In genomic region chr18:74453011-74453571, GRCh38 we compare ENCODE assay signal across 18 cellular contexts. TPM values are rescaled to one million over a fixed set of nuclear protein-coding genes. Genes with fewer than 3 reads are reported as not detected.
DNase-seq lines count a peak whose midpoint lies in the region; ATAC-seq and TF ChIP-seq lines count a peak whose summit lies in the region.
"Had no signal": no experiment of that assay in that cellular context is flagged by ENCODE, and none has a peak within 500 bp of the region (broad histone marks: within the 10 kb centered on the region; RNA-seq: fewer than 3 reads in every experiment).

No MANE protein-coding gene starts in this region.

- H3K27me3 Mint-ChIP-seq in endodermal cell (ENCODE audit: insufficient read depth) (peaks cover 42% of the 10 kb centered on the region), T-helper 17 cell (peaks cover 42% of the 10 kb centered on the region)

- H3K4me1 ChIP-seq in endodermal cell (ENCODE audit: control insufficient read depth, insufficient read depth, low read length), result no peaks in the 10 kb centered on the region
- H3K4me1 ChIP-seq in breast epithelium, result peaks cover 0 to 8% of the 10 kb centered on the region in 2 donors
- no peaks in the 10 kb centered on the region for H3K4me1 ChIP-seq in aorta (ENCODE audit: control insufficient read depth in 1 of 2, insufficient read depth in 2 of 2, low read length in 2 of 2)

- DNase-seq in NCI-H69 (lab: John Stamatoyannopoulos, UW) (peak; percentile 19), endodermal cell (no peak), kidney epithelial cell (ENCODE audit: low read depth) (peak; percentile 28), retina (peak; percentile 91), T-helper 17 cell (no peak), breast epithelium (ENCODE audit: low spot score in 2 of 2) (no peak), superior temporal gyrus (ENCODE audit: extremely low spot score) (no peak), aorta (no peak)
- DNase-seq: Calu3; CD4-positive, alpha-beta T cell; DMS79 treated with DMSO at 0.1 percent for 48 hours; HCEC 1CT; Karpas-422; NCI-H1105 treated with DMSO at 0.1 percent for 48 hours; NCI-H2029 treated with DMSO at 0.1 percent for 48 hours; NCI-H524 treated with DMSO at 0.1 percent for 48 hours had no signal

- H3K9me3 Mint-ChIP-seq in endodermal cell, result no peaks in the 10 kb centered on the region
- H3K9me3 Mint-ChIP-seq: CD4-positive, alpha-beta T cell had no signal

- no peaks in the 10 kb centered on the region for H3K9me3 ChIP-seq in endodermal cell (ENCODE audit: control insufficient read depth, low read length)
- H3K9me3 ChIP-seq in T-helper 17 cell (ENCODE audit: control insufficient read depth, low read length, poor library complexity, severe bottlenecking), result no peaks in the 10 kb centered on the region
- no peaks in the 10 kb centered on the region for H3K9me3 ChIP-seq in breast epithelium
- H3K9me3 ChIP-seq in aorta (ENCODE audit: control insufficient read depth, low read length), result no peaks in the 10 kb centered on the region

- peaks cover 8% of the 10 kb centered on the region for H3K4me1 Mint-ChIP-seq in endodermal cell
- H3K4me1 Mint-ChIP-seq in T-helper 17 cell, result no peaks in the 10 kb centered on the region

- H3K4me3 ChIP-seq in endodermal cell (ENCODE audit: low read length) (no peak overlapping the region), kidney epithelial cell (ENCODE audit: low read depth, low read length) (no peak overlapping the region), breast epithelium (no peak overlapping the region), aorta (ENCODE audit: low read length in 2 of 2) (no peak overlapping the region)

- H3K4me3 Mint-ChIP-seq in endodermal cell (no peak overlapping the region), T-helper 17 cell (no peak overlapping the region)
- H3K4me3 Mint-ChIP-seq: CD4-positive, alpha-beta T cell had no signal

- WGBS in endodermal cell (ENCODE audit: insufficient coverage in 1 of 2, insufficient read length in 1 of 2), 2 experiments, result 52 to 85% methylated on average over 5 to 7 of the region's 7 CpGs
- 79 to 84% methylated on average over 7 of the region's 7 CpGs for WGBS in aorta, 2 donors

- intact Hi-C loops in breast epithelium (cut with DNase I; ENCODE audit: low total_unique reads), result no loop called here
- intact Hi-C loops in aorta (cut with DNase I), result no loop called here

- no peaks in the 10 kb centered on the region for H3K36me3 ChIP-seq in endodermal cell (ENCODE audit: control insufficient read depth, insufficient read depth, low read length)
- H3K36me3 ChIP-seq in kidney epithelial cell (ENCODE audit: control insufficient read depth, insufficient read depth, low read length), result no peaks in the 10 kb centered on the region
- no peaks in the 10 kb centered on the region for H3K36me3 ChIP-seq in breast epithelium
- H3K36me3 ChIP-seq in aorta (ENCODE audit: control insufficient read depth in 1 of 2, insufficient read depth in 2 of 2, low read length in 1 of 2), result no peaks in the 10 kb centered on the region

- H3K27ac Mint-ChIP-seq in endodermal cell (no peak overlapping the region), T-helper 17 cell (no peak overlapping the region)
- H3K27ac Mint-ChIP-seq: CD4-positive, alpha-beta T cell had no signal

- no peaks in the 10 kb centered on the region for H3K36me3 Mint-ChIP-seq in endodermal cell (ENCODE audit: low read depth)
- no peaks in the 10 kb centered on the region for H3K36me3 Mint-ChIP-seq in T-helper 17 cell (ENCODE audit: low read depth)

- ATAC-seq in T-helper 17 cell (no peak), aorta (ENCODE audit: low FRiP score) (no peak)

- H3K27ac ChIP-seq in endodermal cell (ENCODE audit: low read depth, low read length) (peak overlapping the region; percentile 1), breast epithelium (no peak overlapping the region), aorta (ENCODE audit: low read depth in 1 of 2, low read length in 2 of 2) (no peak overlapping the region)
- H3K27ac ChIP-seq: RWPE1 had no signal

- H3K9ac ChIP-seq in endodermal cell (ENCODE audit: extremely low read depth, low read length, poor library complexity, severe bottlenecking), result no peak overlapping the region

- H3K27me3 ChIP-seq in endodermal cell (ENCODE audit: control insufficient read depth, insufficient read depth, low read length, poor library complexity, severe bottlenecking) (peaks cover 37% of the 10 kb centered on the region), kidney epithelial cell (ENCODE audit: control insufficient read depth, insufficient read depth, low read length) (peaks cover 30% of the 10 kb centered on the region), breast epithelium (peaks cover 3 to 34% of the 10 kb centered on the region in 2 donors), aorta (ENCODE audit: control insufficient read depth in 1 of 2, insufficient read depth in 2 of 2, low read length in 1 of 2) (no peaks in the 10 kb centered on the region)

- TF ChIP-seq POLR2A in breast epithelium (IDR thresholded peaks at IDR 0.05), result no peak

- TF ChIP-seq CTCF in endodermal cell (conservative IDR thresholded peaks at IDR 0.05), result no peak
- no peak for TF ChIP-seq CTCF in kidney epithelial cell (IDR thresholded peaks at IDR 0.05; ENCODE audit: insufficient read depth, low read length, poor library complexity, severe bottlenecking)
- TF ChIP-seq CTCF in breast epithelium (IDR thresholded peaks at IDR 0.05), result no peak

RNA-seq across cellular contexts. Expression of gene DIPK1C, which starts 4.0 kb away (rescaled TPM):
- under 1 TPM in 1 of 2 donors, not detected in 1; 0.13 TPM for total RNA-seq in endodermal cell
- 0.71 TPM for polyA plus RNA-seq in endodermal cell (2013, experiment 1 of 2)
- polyA plus RNA-seq in endodermal cell (2013, experiment 2 of 2), result 0.99 TPM
- total RNA-seq in kidney epithelial cell, result not detected in 2 replicates
- total RNA-seq in T-helper 17 cell, result not detected
- under 1 TPM in 1 of 3 donors, not detected in 2; 0.16 TPM for total RNA-seq in breast epithelium
- total RNA-seq in aorta, result not detected
- polyA plus RNA-seq in aorta, result under 1 TPM in 1 of 2 donors, not detected in 1; 0.36 TPM
- total RNA-seq: A673; Calu3; CD4-positive, alpha-beta T cell had no signal

RNA-seq across cellular contexts. Expression of gene CNDP2, which starts 43.1 kb away (rescaled TPM):
- total RNA-seq in endodermal cell, result 100 to 1,000 TPM; 385 to 416 TPM
- 105 TPM for polyA plus RNA-seq in endodermal cell (2013, experiment 1 of 2)
- 105 TPM for polyA plus RNA-seq in endodermal cell (2013, experiment 2 of 2)
- 178 and 225 TPM in 2 replicates for total RNA-seq in kidney epithelial cell
- total RNA-seq in T-helper 17 cell, result 100 to 1,000 TPM in 1 of 2 donors, 10 to 100 TPM in 1; 99.6 to 105 TPM
- 100 to 1,000 TPM in 1 of 3 donors, 10 to 100 TPM in 2; 81.0 to 104 (median 95.7) TPM for total RNA-seq in breast epithelium
- total RNA-seq in aorta, result 10 to 100 TPM; 74.0 to 99.2 TPM
- 10 to 100 TPM; 26.7 to 74.5 TPM for polyA plus RNA-seq in aorta

Comparison
In these comparisons a context has a peak if more than half of its experiments do, and no peak if none do; other contexts are left out.
1. DNase-seq: peak in NCI-H69 (single experiment), kidney epithelial cell (single experiment) and retina (single experiment); none in endodermal cell (single experiment), T-helper 17 cell (0 of 3), breast epithelium (0 of 2), superior temporal gyrus (single experiment) and aorta (0 of 2).